16 cellular contexts compared by ENCODE assay signal in the genomic region with DNA sequence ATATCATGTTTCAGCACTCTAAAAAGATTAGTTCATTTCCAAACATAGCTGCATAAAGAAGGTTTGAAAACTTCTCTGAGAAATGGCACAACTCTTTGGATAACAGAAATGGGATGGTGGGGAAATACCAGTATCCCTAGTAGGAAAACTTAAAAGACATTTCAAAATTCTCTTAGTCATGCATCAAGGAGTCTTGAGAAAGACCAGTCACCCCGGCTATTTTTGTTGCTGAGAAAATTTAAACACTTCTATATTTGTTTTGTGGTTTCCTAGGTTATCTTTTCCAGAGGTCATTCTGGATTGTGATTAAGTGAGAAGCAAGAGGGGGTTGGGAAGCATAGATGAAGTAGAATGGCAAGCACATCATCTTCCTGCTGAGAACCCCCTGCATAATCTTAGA.
DNase-seq lines count a peak whose midpoint lies in the region; ATAC-seq, FAIRE-seq and TF ChIP-seq lines count a peak whose summit lies in the region.
"Had no signal": no experiment of that assay in that cellular context is flagged by ENCODE, and none has a peak within 500 bp of the region (broad histone marks: within the 10 kb centered on the region; RNA-seq: fewer than 3 reads in every experiment).

No MANE protein-coding gene starts in this region.

- H3K4me1 Mint-ChIP-seq in MCF 10A (ENCODE audit: insufficient read depth, unreplicated experiment): peaks cover 10% of the 10 kb centered on the region

- no peak for TF ChIP-seq RAD21 in HepG2 (CRISPR knock-in tag; IDR thresholded peaks at IDR 0.05)

- H3K4me3 ChIP-seq in breast epithelium (no peak overlapping the region), kidney epithelial cell (ENCODE audit: low read depth, low read length) (no peak overlapping the region), HepG2 (replicated peaks in 1 of 3; ENCODE audit: insufficient read depth in 1 of 3, low read depth in 2 of 3, low read length in 3 of 3) (no peak overlapping the region), colonic mucosa (no peak overlapping the region)
- H3K4me3 ChIP-seq: esophagus squamous epithelium, GM23338, thyroid gland had no signal

- no peaks in the 10 kb centered on the region for H3K27me3 Mint-ChIP-seq in MCF 10A (ENCODE audit: insufficient read depth, unreplicated experiment)

- POLR2A ChIA-PET in MCF 10A (lab: Yijun Ruan, JAX) (no interaction called here), HepG2 (lab: Yijun Ruan, JAX) (no interaction called here)

- H3K27me3 ChIP-seq in breast epithelium (no peaks in the 10 kb centered on the region), kidney epithelial cell (ENCODE audit: control insufficient read depth, insufficient read depth, low read length) (no peaks in the 10 kb centered on the region), HepG2 (ENCODE audit: control insufficient read depth in 1 of 2, insufficient read depth in 2 of 2, low read length in 2 of 2) (no peaks in the 10 kb centered on the region), colonic mucosa (no peaks in the 10 kb centered on the region)
- H3K27me3 ChIP-seq: esophagus squamous epithelium, thyroid gland had no signal

- H3K27ac ChIP-seq in breast epithelium (no peak overlapping the region), HepG2 (ENCODE audit: extremely low read length, insufficient read depth, low read length) (no peak overlapping the region), colonic mucosa (no peak overlapping the region)
- H3K27ac ChIP-seq: thyroid gland had no signal

- H3K9me3 Mint-ChIP-seq in MCF 10A (ENCODE audit: unreplicated experiment): no peaks in the 10 kb centered on the region
- H3K9me3 Mint-ChIP-seq: GM23338 had no signal

- DNase-seq in MCF 10A (ENCODE audit: unreplicated experiment): peak; percentile 71
- no peak for DNase-seq in breast epithelium (ENCODE audit: low spot score in 2 of 2)
- peak; percentile 97 for DNase-seq in amniotic epithelial cell (ENCODE audit: low read depth)
- peak; percentile 57 for DNase-seq in kidney epithelial cell (ENCODE audit: low read depth)
- no peak for DNase-seq in HepG2 (ENCODE audit: low spot score)
- no peak for DNase-seq in posterior cingulate gyrus
- no peak for DNase-seq in colonic mucosa
- DNase-seq in HUDEP-2 (lab: John Stamatoyannopoulos, UW; ENCODE audit: unreplicated experiment in 76 of 76): no peak
- DNase-seq: amniotic stem cell, esophagus squamous epithelium, KG1, left ventricle myocardium superior, NCI-H510A treated with DMSO at 0.1 percent for 48 hours, thyroid gland had no signal

- no peaks in the 10 kb centered on the region for H4K20me1 ChIP-seq in HepG2 (ENCODE audit: insufficient read depth, low read length)

- CTCF ChIA-PET in MCF 10A (lab: Yijun Ruan, JAX): no interaction called here
- CTCF ChIA-PET in HepG2 (lab: Yijun Ruan, JAX; ENCODE audit: low intra/inter-chr PET ratio, low total read pairs): no interaction called here

- WGBS in HepG2 (ENCODE audit: low lambda C conversion rate): 10% methylated on average over 1 of the region's 1 CpG

- TF ChIP-seq CTCF in MCF 10A (IDR thresholded peaks at IDR 0.05; ENCODE audit: unreplicated experiment) (no peak), breast epithelium (IDR thresholded peaks at IDR 0.05) (no peak), kidney epithelial cell (IDR thresholded peaks at IDR 0.05; ENCODE audit: insufficient read depth, low read length, poor library complexity, severe bottlenecking) (no peak), HepG2 (CRISPR knock-in tag; IDR thresholded peaks at IDR 0.05) (no peak), colonic mucosa (IDR thresholded peaks at IDR 0.05) (no peak)

- H3K36me3 ChIP-seq in breast epithelium (no peaks in the 10 kb centered on the region), kidney epithelial cell (ENCODE audit: control insufficient read depth, insufficient read depth, low read length) (no peaks in the 10 kb centered on the region), HepG2 (replicated peaks in 1 of 2; ENCODE audit: control insufficient read depth in 1 of 2, insufficient read depth in 2 of 2, low read length in 2 of 2) (no peaks in the 10 kb centered on the region), colonic mucosa (no peaks in the 10 kb centered on the region)
- H3K36me3 ChIP-seq: esophagus squamous epithelium, thyroid gland had no signal

- H3K9me3 ChIP-seq in breast epithelium (no peaks in the 10 kb centered on the region), HepG2 (ENCODE audit: low read length) (no peaks in the 10 kb centered on the region), colonic mucosa (no peaks in the 10 kb centered on the region)
- H3K9me3 ChIP-seq: esophagus squamous epithelium, thyroid gland had no signal

- H3K27ac Mint-ChIP-seq in MCF 10A (ENCODE audit: low read depth, unreplicated experiment): no peak overlapping the region
- H3K27ac Mint-ChIP-seq: GM23338, progenitor cell of endocrine pancreas had no signal

- H3K4me2 ChIP-seq in HepG2 (ENCODE audit: low read depth, low read length): no peak overlapping the region
- H3K4me2 ChIP-seq: GM23338 had no signal

- no peak for FAIRE-seq in HepG2 (lab: Jason Lieb, UNC)

- H3K4me1 ChIP-seq in breast epithelium (peaks cover 0 to 5% of the 10 kb centered on the region in 2 donors), HepG2 (ENCODE audit: insufficient read depth, low read length) (peaks cover 28% of the 10 kb centered on the region), colonic mucosa (no peaks in the 10 kb centered on the region)
- H3K4me1 ChIP-seq: thyroid gland had no signal

- TF ChIP-seq POLR2A in breast epithelium (IDR thresholded peaks at IDR 0.05) (no peak), HepG2 (IDR thresholded peaks at IDR 0.05; ENCODE audit: insufficient read depth in 1 of 2, low read depth in 2 of 2, low read length in 2 of 2) (no peak)

- no peak overlapping the region for H2AFZ ChIP-seq in HepG2 (ENCODE audit: low read length)
- H2AFZ ChIP-seq: GM23338 had no signal

- no peak overlapping the region for H3K9ac ChIP-seq in HepG2 (ENCODE audit: insufficient read depth, low read depth, low read length)
- H3K9ac ChIP-seq in colonic mucosa (ENCODE audit: low read depth in 2 of 2, low read length in 2 of 2): no peak overlapping the region

- TF ChIP-seq EP300 in HepG2 (IDR thresholded peaks at IDR 0.05; ENCODE audit: low read depth in 2 of 2, low read length in 2 of 2) (no peak), HepG2 (CRISPR knock-in tag; IDR thresholded peaks at IDR 0.05; ENCODE audit: borderline replicate concordance) (no peak)

- BruUV-seq in MCF 10A (replicated peaks; lab: Mats Ljungman, UMichigan) (no TSS peak), HepG2 (replicated peaks; lab: Mats Ljungman, UMichigan) (no TSS peak)

- intact Hi-C loops in MCF 10A (cut with micrococcal nuclease) (no loop called here), breast epithelium (cut with DNase I; ENCODE audit: low total_unique reads) (no loop called here), HepG2 (cut with micrococcal nuclease; ENCODE audit: unreplicated experiment) (no loop called here), posterior cingulate gyrus (cut with DNase I) (no loop called here), colonic mucosa (cut with DNase I) (no loop called here)

- in situ Hi-C loops in HepG2 (cut with HindIII; ENCODE audit: extremely low pct_ligation_motif_present, low pct_unique_long_range_greater_than_20kb): no loop called here

- H3K79me2 ChIP-seq in HepG2 (ENCODE audit: insufficient read depth, low read length): no peaks in the 10 kb centered on the region

- no peaks in the 10 kb centered on the region for H3K36me3 Mint-ChIP-seq in MCF 10A (ENCODE audit: insufficient read depth, unreplicated experiment)

- ATAC-seq in HepG2: no peak
- ATAC-seq: GM23338, left ventricle myocardium superior had no signal

- H3K4me3 Mint-ChIP-seq in MCF 10A (ENCODE audit: unreplicated experiment): no peak overlapping the region
- H3K4me3 Mint-ChIP-seq: GM23338 had no signal

TF ChIP-seq in HepG2, 621 proteins besides CTCF, POLR2A, EP300 and RAD21:
- TF ChIP-seq, protein P1, sequence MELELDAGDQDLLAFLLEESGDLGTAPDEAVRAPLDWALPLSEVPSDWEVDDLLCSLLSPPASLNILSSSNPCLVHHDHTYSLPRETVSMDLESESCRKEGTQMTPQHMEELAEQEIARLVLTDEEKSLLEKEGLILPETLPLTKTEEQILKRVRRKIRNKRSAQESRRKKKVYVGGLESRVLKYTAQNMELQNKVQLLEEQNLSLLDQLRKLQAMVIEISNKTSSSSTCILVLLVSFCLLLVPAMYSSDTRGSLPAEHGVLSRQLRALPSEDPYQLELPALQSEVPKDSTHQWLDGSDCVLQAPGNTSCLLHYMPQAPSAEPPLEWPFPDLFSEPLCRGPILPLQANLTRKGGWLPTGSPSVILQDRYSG (CRISPR knock-in tag; IDR thresholded peaks at IDR 0.05): no peak
- TF ChIP-seq FOXK1 (CRISPR knock-in tag; IDR thresholded peaks at IDR 0.05; ENCODE audit: borderline replicate concordance, low read depth): no peak
- TF ChIP-seq ZNF552 (CRISPR knock-in tag; IDR thresholded peaks at IDR 0.05; ENCODE audit: borderline replicate concordance): no peak
- no peak for TF ChIP-seq ZNF441 (CRISPR knock-in tag; IDR thresholded peaks at IDR 0.05; ENCODE audit: borderline replicate concordance)
- no peak for TF ChIP-seq ZNF839 (CRISPR knock-in tag; IDR thresholded peaks at IDR 0.05; ENCODE audit: borderline replicate concordance)
- no peak for TF ChIP-seq ZSCAN20 (CRISPR knock-in tag; IDR thresholded peaks at IDR 0.05; ENCODE audit: borderline replicate concordance)
- TF ChIP-seq HCFC1 (IDR thresholded peaks at IDR 0.05; ENCODE audit: low read depth, low read length): no peak
TF ChIP-seq in HepG2: peak in this region for 0.

Comparison
In these comparisons a context has a peak if more than half of its experiments do, and no peak if none do; other contexts are left out.
1. DNase-seq: peak in MCF 10A (single experiment), amniotic epithelial cell (single experiment) and kidney epithelial cell (single experiment); none in breast epithelium (0 of 2), HepG2 (single experiment), posterior cingulate gyrus (0 of 10), colonic mucosa (single experiment) and HUDEP-2 (0 of 76).